8 cellular contexts compared by ENCODE assay signal in the genomic region with DNA sequence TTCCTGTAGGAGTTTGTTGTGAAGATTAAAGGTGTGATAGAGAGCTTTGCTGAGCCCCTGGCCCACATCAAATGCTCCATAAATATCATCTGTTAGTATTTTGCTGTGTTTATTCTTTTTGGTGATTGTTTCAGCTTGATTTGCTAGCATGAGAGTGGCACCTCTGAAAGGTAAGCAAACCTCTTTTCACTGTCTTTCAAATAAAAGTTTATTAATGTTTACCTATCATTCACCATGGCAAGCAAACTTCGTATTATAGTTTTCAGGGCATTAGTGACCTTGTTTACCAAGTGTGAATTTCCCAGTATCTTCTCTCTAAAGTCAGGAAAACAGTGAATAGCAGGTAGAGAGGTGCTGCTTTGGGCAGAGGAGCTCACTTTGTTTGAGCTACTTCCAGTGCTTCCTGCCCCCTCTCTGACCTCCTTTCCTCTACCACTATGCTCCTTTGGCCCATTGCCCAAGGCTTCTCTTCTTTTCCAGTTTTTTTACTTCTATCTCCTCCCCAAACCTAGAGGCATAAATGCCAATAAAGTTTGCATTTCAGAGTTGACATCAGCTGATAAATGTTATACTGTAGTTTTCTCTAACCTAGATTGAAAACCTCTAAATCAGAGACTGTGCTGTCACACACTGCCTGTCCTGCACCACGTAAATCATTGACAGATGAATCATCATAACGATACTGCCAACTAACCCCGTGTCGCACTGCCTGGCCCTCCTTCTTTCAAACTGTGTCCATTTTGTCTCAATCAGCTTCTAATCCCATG.
DNase-seq lines count a peak whose midpoint lies in the region; ATAC-seq, FAIRE-seq and TF ChIP-seq lines count a peak whose summit lies in the region.

No MANE protein-coding gene starts in this region.

- H3K9me3 ChIP-seq in astrocyte (ENCODE audit: insufficient read depth, low read depth, low read length) (no peaks in the 10 kb centered on the region), testis (no peaks in the 10 kb centered on the region), esophagus squamous epithelium (no peaks in the 10 kb centered on the region)

- H4K20me1 ChIP-seq in astrocyte (ENCODE audit: insufficient read depth, low read length), result no peaks in the 10 kb centered on the region

- TF ChIP-seq CTCF in astrocyte (IDR thresholded peaks at IDR 0.05; ENCODE audit: insufficient read depth, low read depth, low read length), result no peak
- no peak for TF ChIP-seq CTCF in testis (IDR thresholded peaks at IDR 0.05)
- TF ChIP-seq CTCF in esophagus squamous epithelium (IDR thresholded peaks at IDR 0.05), result no peak

- no peaks in the 10 kb centered on the region for H3K27me3 Mint-ChIP-seq in astrocyte (ENCODE audit: low read depth, unreplicated experiment)

- H2AFZ ChIP-seq in astrocyte (ENCODE audit: low read depth, low read length), result no peak overlapping the region

- intact Hi-C loops in testis (cut with DNase I; ENCODE audit: low total_unique reads), result no loop called here
- intact Hi-C loops in esophagus squamous epithelium (cut with DNase I), result no loop called here

- H3K27ac Mint-ChIP-seq in astrocyte (ENCODE audit: unreplicated experiment), result no peak overlapping the region

- H3K27ac ChIP-seq in astrocyte (ENCODE audit: low read depth, low read length), result no peak overlapping the region
- H3K27ac ChIP-seq in testis, result no peak overlapping the region
- H3K27ac ChIP-seq in esophagus squamous epithelium, result no peak overlapping the region

- H3K4me3 ChIP-seq in astrocyte (ENCODE audit: insufficient read depth, low read depth, low read length), result no peak overlapping the region
- H3K4me3 ChIP-seq in testis, result no peak overlapping the region
- no peak overlapping the region for H3K4me3 ChIP-seq in esophagus squamous epithelium

- H3K4me1 ChIP-seq in astrocyte (ENCODE audit: insufficient read depth, low read length) (no peaks in the 10 kb centered on the region), testis (peaks cover 19% of the 10 kb centered on the region), esophagus squamous epithelium (no peaks in the 10 kb centered on the region)

- H3K4me2 ChIP-seq in astrocyte (ENCODE audit: low read length), result no peak overlapping the region

- no peak overlapping the region for H3K4me3 Mint-ChIP-seq in astrocyte (ENCODE audit: unreplicated experiment)

- H3K27me3 ChIP-seq in astrocyte (ENCODE audit: insufficient read depth, low read length) (no peaks in the 10 kb centered on the region), testis (no peaks in the 10 kb centered on the region), esophagus squamous epithelium (no peaks in the 10 kb centered on the region)

- H3K79me2 ChIP-seq in astrocyte (ENCODE audit: insufficient read depth, low read length), result no peaks in the 10 kb centered on the region

- TF ChIP-seq POLR2A in testis (IDR thresholded peaks at IDR 0.05), result no peak
- no peak for TF ChIP-seq POLR2A in esophagus squamous epithelium (IDR thresholded peaks at IDR 0.05)

- peak; percentile 20 for FAIRE-seq in astrocyte (lab: Jason Lieb, UNC)

- DNase-seq in NCI-H1694 (lab: John Stamatoyannopoulos, UW), result peak; percentile 22
- DNase-seq in NCI-H1694 treated with DMSO at 0.1 percent for 48 hours (lab: John Stamatoyannopoulos, UW), result no peak
- DNase-seq in astrocyte (ENCODE audit: low read depth), result peak; percentile 2
- DNase-seq in testis, result peak; percentile 16
- no peak for DNase-seq in esophagus squamous epithelium (lab: John Stamatoyannopoulos, UW)
- no peak for DNase-seq in GM19240 (ENCODE audit: insufficient read length, low spot score)
- DNase-seq in NCI-H2107 (lab: John Stamatoyannopoulos, UW), result no peak

- peaks cover 4% of the 10 kb centered on the region for H3K4me1 Mint-ChIP-seq in astrocyte (ENCODE audit: low read depth, unreplicated experiment)

- peak; percentile 99 for ATAC-seq in HG03097 (IDR thresholded peaks at IDR 0.05; ENCODE audit: low FRiP score, unreplicated experiment)

- H3K9me3 Mint-ChIP-seq in astrocyte (ENCODE audit: unreplicated experiment), result no peaks in the 10 kb centered on the region

- H3K9ac ChIP-seq in astrocyte (ENCODE audit: low read length), result no peak overlapping the region

- WGBS in testis, 2 donors, result 41 to 50% methylated on average over 5 of the region's 5 CpGs
- WGBS in esophagus squamous epithelium, 2 donors, result 29 to 38% methylated on average over 5 of the region's 5 CpGs

- H3K36me3 ChIP-seq in astrocyte (ENCODE audit: insufficient read depth, low read length) (no peaks in the 10 kb centered on the region), testis (ENCODE audit: low read depth, missing control alignments) (no peaks in the 10 kb centered on the region), esophagus squamous epithelium (no peaks in the 10 kb centered on the region)

- H3K36me3 Mint-ChIP-seq in astrocyte (ENCODE audit: low read depth, unreplicated experiment), result no peaks in the 10 kb centered on the region

Comparison
In these comparisons a context has a peak if more than half of its experiments do, and no peak if none do; other contexts are left out.
1. DNase-seq: peak in NCI-H1694 (single experiment), astrocyte (single experiment) and testis (single experiment); none in NCI-H1694 treated with DMSO at 0.1 percent for 48 hours (single experiment), esophagus squamous epithelium (single experiment), GM19240 (single experiment) and NCI-H2107 (single experiment).